In genomic region chr7:156397249-156397648, GRCh38 we compare ENCODE assay signal across 17 cellular contexts.
"Had no signal": no experiment of that assay in that cellular context is flagged by ENCODE, and none has a peak within 500 bp of the region (broad histone marks: within the 10 kb centered on the region; RNA-seq: fewer than 3 reads in every experiment).

No MANE protein-coding gene starts in this region.

- H3K9me3 Mint-ChIP-seq: nephron; stimulated activated effector memory CD8-positive, alpha-beta T cell treated with anti-CD3 and anti-CD28 coated beads, Interleukin-12 subunit alpha, Interleukin-12 subunit beta, amount 100 ng/mL, for 72 hours had no signal

- H3K27ac Mint-ChIP-seq: naive B cell; nephron; stimulated activated effector memory CD8-positive, alpha-beta T cell treated with anti-CD3 and anti-CD28 coated beads, Interleukin-12 subunit alpha, Interleukin-12 subunit beta, amount 100 ng/mL, for 72 hours had no signal

- H3K36me3 ChIP-seq: prostate gland, right lobe of liver, tibial artery, upper lobe of left lung, vagina had no signal

- H3K27ac ChIP-seq: foreskin keratinocyte, parathyroid adenoma, prostate gland, right lobe of liver, tibial artery, upper lobe of left lung, vagina had no signal

- ATAC-seq: foreskin keratinocyte; left colon; right lobe of liver; stimulated activated effector memory CD8-positive, alpha-beta T cell treated with anti-CD3 and anti-CD28 coated beads, Interleukin-12 subunit alpha, Interleukin-12 subunit beta, amount 100 ng/mL, for 72 hours; stimulated activated naive CD8-positive, alpha-beta T cell treated with anti-CD3 and anti-CD28 coated beads, Interleukin-15, Interleukin-2, amounts not matched to agents 100 U/mL and 50 U/mL, for 24 hours had no signal

- H3K4me3 ChIP-seq: prostate gland, right lobe of liver, tibial artery, upper lobe of left lung, vagina had no signal

- H3K4me1 ChIP-seq: foreskin keratinocyte, parathyroid adenoma, tibial artery, upper lobe of left lung, vagina had no signal

- H3K27me3 ChIP-seq: foreskin keratinocyte, right lobe of liver, tibial artery, upper lobe of left lung, vagina had no signal

- H3K4me3 Mint-ChIP-seq: naive B cell; nephron; stimulated activated effector memory CD8-positive, alpha-beta T cell treated with anti-CD3 and anti-CD28 coated beads, Interleukin-12 subunit alpha, Interleukin-12 subunit beta, amount 100 ng/mL, for 72 hours had no signal

- DNase-seq: dermis blood vessel endothelial cell; foreskin keratinocyte; kidney; left colon; mesendoderm; naive B cell; right lobe of liver; stimulated activated CD4-positive, alpha-beta T cell treated with anti-CD3 and anti-CD28 coated beads, Interleukin-4, amount 100 ng/mL, for 1 hour; stimulated activated CD8-positive, alpha-beta memory T cell treated with anti-CD3 and anti-CD28 coated beads, Interleukin-4, amount 100 ng/mL, for 48 hours; stimulated activated naive CD8-positive, alpha-beta T cell treated with anti-CD3 and anti-CD28 coated beads, Interleukin-15, Interleukin-2, amounts not matched to agents 100 U/mL and 50 U/mL, for 24 hours; tibial artery; upper lobe of left lung had no signal

- H3K9me3 ChIP-seq: prostate gland, right lobe of liver, upper lobe of left lung, vagina had no signal

- FAIRE-seq: kidney had no signal

- H3K4me1 Mint-ChIP-seq: naive B cell; nephron; stimulated activated effector memory CD8-positive, alpha-beta T cell treated with anti-CD3 and anti-CD28 coated beads, Interleukin-12 subunit alpha, Interleukin-12 subunit beta, amount 100 ng/mL, for 72 hours had no signal
